Comparison of ENCODE assay signal across 19 cellular contexts in genomic region chr2:72140621-72140960, GRCh38. TPM values are rescaled to one million over a fixed set of nuclear protein-coding genes. Genes with fewer than 3 reads are reported as not detected.
"Had no signal": no experiment of that assay in that cellular context is flagged by ENCODE, and none has a peak within 500 bp of the region (broad histone marks: within the 10 kb centered on the region; RNA-seq: fewer than 3 reads in every experiment).

No MANE protein-coding gene starts in this region.

- DNase-seq: activated CD4-positive, alpha-beta T cell treated with anti-CD3 and anti-CD28 coated beads, Interleukin-2, amount 50 U/mL, for 48 hours; activated gamma-delta T cell; activated naive CD8-positive, alpha-beta T cell treated with anti-CD3 and anti-CD28 coated beads for 36 hours; amygdala; effector memory CD4-positive, alpha-beta T cell; foreskin fibroblast; hypothalamus; kidney glomerular epithelial cell; mesenchymal stem cell; nephron progenitor cell; stimulated activated CD4-positive, alpha-beta T cell treated with anti-CD3 and anti-CD28 coated beads, Interleukin-12 subunit alpha, Interleukin-12 subunit beta, amount 100 ng/mL, for 4 hours; stimulated activated naive B cell treated with anti-CD40 and anti-IgM and Interleukin-4, amounts not matched to agents 10 μg/mL and 1 μg/mL and 100 μg/mL, for 72 hours; T-helper 9 cell had no signal

- H3K36me3 Mint-ChIP-seq: activated naive CD8-positive, alpha-beta T cell treated with anti-CD3 and anti-CD28 coated beads for 36 hours; brain; T-cell had no signal

- H3K4me3 ChIP-seq: SJSA1, upper lobe of left lung had no signal

- H3K27ac Mint-ChIP-seq: activated naive CD8-positive, alpha-beta T cell treated with anti-CD3 and anti-CD28 coated beads for 36 hours; brain; dendritic cell treated with granulocyte-macrophage colony-stimulating factor and Interleukin-4, amounts not matched to agents 40 ng/mL and 50 ng/mL, for 4 days; nephron progenitor cell; stimulated activated naive B cell treated with anti-CD40 and anti-IgM and Interleukin-4, amounts not matched to agents 10 μg/mL and 1 μg/mL and 100 μg/mL, for 72 hours; T-cell had no signal

- H3K36me3 ChIP-seq: SJSA1, upper lobe of left lung had no signal

- H3K9me3 Mint-ChIP-seq: activated naive CD8-positive, alpha-beta T cell treated with anti-CD3 and anti-CD28 coated beads for 36 hours; central memory CD8-positive, alpha-beta T cell; dendritic cell treated with granulocyte-macrophage colony-stimulating factor and Interleukin-4, amounts not matched to agents 40 ng/mL and 50 ng/mL, for 4 days; nephron progenitor cell; T-cell had no signal

- H3K4me3 Mint-ChIP-seq: activated naive CD8-positive, alpha-beta T cell treated with anti-CD3 and anti-CD28 coated beads for 36 hours; brain; central memory CD8-positive, alpha-beta T cell; dendritic cell treated with granulocyte-macrophage colony-stimulating factor and Interleukin-4, amounts not matched to agents 40 ng/mL and 50 ng/mL, for 4 days; nephron progenitor cell; stimulated activated naive B cell treated with anti-CD40 and anti-IgM and Interleukin-4, amounts not matched to agents 10 μg/mL and 1 μg/mL and 100 μg/mL, for 72 hours; T-cell had no signal

- H3K27ac ChIP-seq: SJSA1, upper lobe of left lung had no signal

- H3K9me3 ChIP-seq: SJSA1, upper lobe of left lung had no signal

- ATAC-seq: stimulated activated naive B cell treated with anti-CD40 and anti-IgM and Interleukin-4, amounts not matched to agents 10 μg/mL and 1 μg/mL and 100 μg/mL, for 72 hours; T-cell had no signal

RNA-seq across cellular contexts. Expression of gene CYP26B1, which starts 7.1 kb away (rescaled TPM):
- total RNA-seq: activated naive CD8-positive, alpha-beta T cell treated with anti-CD3 and anti-CD28 coated beads for 36 hours had no signal
